21 cellular contexts compared by ENCODE assay signal in genomic region chr2:219030177-219030940, GRCh38. TPM values are rescaled to one million over a fixed set of nuclear protein-coding genes. Genes with fewer than 3 reads are reported as not detected.
DNase-seq lines count a peak whose midpoint lies in the region; ATAC-seq, FAIRE-seq and TF ChIP-seq lines count a peak whose summit lies in the region.
"Had no signal": no experiment of that assay in that cellular context is flagged by ENCODE, and none has a peak within 500 bp of the region (broad histone marks: within the 10 kb centered on the region; RNA-seq: fewer than 3 reads in every experiment).

No MANE protein-coding gene starts in this region.

- DNase-seq in HepG2 (ENCODE audit: low spot score) (no peak), right lobe of liver (no peak), osteoblast (ENCODE audit: insufficient read length, low spot score, missing footprints) (peak; percentile 10), HTR-8/SVneo (ENCODE audit: insufficient read length, low spot score) (no peak), glutamatergic neuron (no peak), cerebellar cortex (ENCODE audit: low spot score) (no peak)
- no peak for DNase-seq in stimulated activated effector memory CD8-positive, alpha-beta T cell treated with anti-CD3 and anti-CD28 coated beads, Interleukin-12 subunit alpha, Interleukin-12 subunit beta, amount 100 ng/mL, for 72 hours (ENCODE audit: low spot score in 2 of 2)
- DNase-seq: NCI-H1436 treated with DMSO at 0.1 percent for 48 hours, NCI-H187 treated with DMSO at 0.1 percent for 48 hours had no signal

- POLR2A ChIA-PET in HepG2 (lab: Yijun Ruan, JAX): interaction anchor here (0.9 to 1.3 kb wide), 3 partner anchors 29 to 125 kb away, joined by 3 to 5 read pairs (median 3); no protein-coding TSS in a partner anchor

- H2AFZ ChIP-seq in HepG2 (ENCODE audit: low read length) (no peak overlapping the region), osteoblast (ENCODE audit: low read length) (no peak overlapping the region)

- no peak overlapping the region for H3K4me3 ChIP-seq in HepG2 (replicated peaks in 1 of 3; ENCODE audit: insufficient read depth in 1 of 3, low read depth in 2 of 3, low read length in 3 of 3)
- no peak overlapping the region for H3K4me3 ChIP-seq in right lobe of liver
- H3K4me3 ChIP-seq in osteoblast (ENCODE audit: insufficient read depth, low read length): no peak overlapping the region
- H3K4me3 ChIP-seq: BLaER1 treated with 17β-estradiol and CSF1 and Interleukin-3, amounts not matched to agents 10 nM and 100 nM; K562; SJSA1 had no signal

- H3K36me3 Mint-ChIP-seq in stimulated activated effector memory CD8-positive, alpha-beta T cell treated with anti-CD3 and anti-CD28 coated beads, Interleukin-12 subunit alpha, Interleukin-12 subunit beta, amount 100 ng/mL, for 72 hours: no peaks in the 10 kb centered on the region
- no peaks in the 10 kb centered on the region for H3K36me3 Mint-ChIP-seq in glutamatergic neuron (ENCODE audit: unreplicated experiment)
- H3K36me3 Mint-ChIP-seq: CD4-positive, alpha-beta memory T cell had no signal

- H3K79me2 ChIP-seq in HepG2 (ENCODE audit: insufficient read depth, low read length): no peaks in the 10 kb centered on the region
- H3K79me2 ChIP-seq in osteoblast (ENCODE audit: insufficient read depth, low read length): no peaks in the 10 kb centered on the region

- no peak overlapping the region for H3K4me3 Mint-ChIP-seq in stimulated activated effector memory CD8-positive, alpha-beta T cell treated with anti-CD3 and anti-CD28 coated beads, Interleukin-12 subunit alpha, Interleukin-12 subunit beta, amount 100 ng/mL, for 72 hours
- H3K4me3 Mint-ChIP-seq in glutamatergic neuron (ENCODE audit: unreplicated experiment): no peak overlapping the region
- H3K4me3 Mint-ChIP-seq: CD4-positive, alpha-beta memory T cell had no signal

- no peak for FAIRE-seq in HepG2 (lab: Jason Lieb, UNC)
- no peak for FAIRE-seq in HTR-8/SVneo (lab: Jason Lieb, UNC)
- FAIRE-seq: A204.1 had no signal

- no peak overlapping the region for H3K27ac ChIP-seq in HepG2 (ENCODE audit: extremely low read length, insufficient read depth, low read length)
- no peak overlapping the region for H3K27ac ChIP-seq in right lobe of liver
- H3K27ac ChIP-seq in osteoblast (ENCODE audit: low read depth, low read length): no peak overlapping the region
- H3K27ac ChIP-seq: BLaER1 treated with 17β-estradiol and CSF1 and Interleukin-3, amounts not matched to agents 10 nM and 100 nM; HL-60; SJSA1 had no signal

- H3K27me3 ChIP-seq in HepG2 (ENCODE audit: control insufficient read depth in 1 of 2, insufficient read depth in 2 of 2, low read length in 2 of 2): peaks cover 15 to 78% of the 10 kb centered on the region in 2 experiments
- H3K27me3 ChIP-seq in right lobe of liver: no peaks in the 10 kb centered on the region
- peaks cover 26% of the 10 kb centered on the region for H3K27me3 ChIP-seq in osteoblast (ENCODE audit: insufficient read depth, low read length)

- H3K4me1 ChIP-seq in HepG2 (ENCODE audit: insufficient read depth, low read length): no peaks in the 10 kb centered on the region
- H3K4me1 ChIP-seq in right lobe of liver: no peaks in the 10 kb centered on the region
- no peaks in the 10 kb centered on the region for H3K4me1 ChIP-seq in osteoblast (ENCODE audit: insufficient read depth, low read length)
- H3K4me1 ChIP-seq: BLaER1 treated with 17β-estradiol and CSF1 and Interleukin-3, amounts not matched to agents 10 nM and 100 nM; SJSA1 had no signal

- H3K4me2 ChIP-seq in HepG2 (ENCODE audit: low read depth, low read length) (no peak overlapping the region), osteoblast (ENCODE audit: insufficient read depth, low read length) (no peak overlapping the region)
- H3K4me2 ChIP-seq: BLaER1 treated with 17β-estradiol and CSF1 and Interleukin-3, amounts not matched to agents 10 nM and 100 nM had no signal

- CTCF ChIA-PET in HepG2 (lab: Yijun Ruan, JAX; ENCODE audit: low intra/inter-chr PET ratio, low total read pairs): interaction anchor here (1.1 to 3.2 kb wide), 6 partner anchors 27 to 125 kb away, joined by 3 to 48 read pairs (median 4); no protein-coding TSS in a partner anchor

- H4K20me1 ChIP-seq in HepG2 (ENCODE audit: insufficient read depth, low read length) (peaks cover 14% of the 10 kb centered on the region; the same call in 1 of the 2 replicates), osteoblast (ENCODE audit: insufficient read depth, low read length) (peaks cover 3% of the 10 kb centered on the region)

- ATAC-seq in HepG2 (peak; percentile 25), right lobe of liver (no peak), esophagus mucosa (peak; percentile 19)
- ATAC-seq in stimulated activated effector memory CD8-positive, alpha-beta T cell treated with anti-CD3 and anti-CD28 coated beads, Interleukin-12 subunit alpha, Interleukin-12 subunit beta, amount 100 ng/mL, for 72 hours: no peak

- no peak for TF ChIP-seq CTCF in HepG2 (CRISPR knock-in tag; IDR thresholded peaks at IDR 0.05)
- TF ChIP-seq CTCF in right lobe of liver (IDR thresholded peaks at IDR 0.05): no peak
- TF ChIP-seq CTCF in osteoblast (IDR thresholded peaks at IDR 0.05; ENCODE audit: extremely low read depth, low read depth, low read length): no peak
- no peak for TF ChIP-seq CTCF in glutamatergic neuron (IDR thresholded peaks at IDR 0.05; ENCODE audit: partially characterized antibody, unreplicated experiment)

- no TSS peak for BruUV-seq in HepG2 (replicated peaks; lab: Mats Ljungman, UMichigan)

- H3K27ac Mint-ChIP-seq in stimulated activated effector memory CD8-positive, alpha-beta T cell treated with anti-CD3 and anti-CD28 coated beads, Interleukin-12 subunit alpha, Interleukin-12 subunit beta, amount 100 ng/mL, for 72 hours: no peak overlapping the region
- H3K27ac Mint-ChIP-seq in glutamatergic neuron (ENCODE audit: unreplicated experiment): no peak overlapping the region

- intact Hi-C loops in HepG2 (cut with micrococcal nuclease; ENCODE audit: unreplicated experiment) (no loop called here), right lobe of liver (cut with DNase I) (no loop called here)

- TF ChIP-seq RAD21 in HepG2 (CRISPR knock-in tag; IDR thresholded peaks at IDR 0.05): no peak

- H3K36me3 ChIP-seq in HepG2 (replicated peaks in 1 of 2; ENCODE audit: control insufficient read depth in 1 of 2, insufficient read depth in 2 of 2, low read length in 2 of 2) (no peaks in the 10 kb centered on the region), right lobe of liver (no peaks in the 10 kb centered on the region), osteoblast (ENCODE audit: insufficient read depth, low read length) (no peaks in the 10 kb centered on the region)
- H3K36me3 ChIP-seq: BLaER1 treated with 17β-estradiol and CSF1 and Interleukin-3, amounts not matched to agents 10 nM and 100 nM; SJSA1 had no signal

- TF ChIP-seq POLR2A in HepG2 (IDR thresholded peaks at IDR 0.05; ENCODE audit: insufficient read depth in 1 of 2, low read depth in 2 of 2, low read length in 2 of 2): no peak
- no peak for TF ChIP-seq POLR2A in right lobe of liver (IDR thresholded peaks at IDR 0.05)

- WGBS in HepG2 (ENCODE audit: low lambda C conversion rate): 54% methylated on average over 12 of the region's 16 CpGs
- 0% methylated on average over 1 of the region's 16 CpGs for WGBS in right lobe of liver (ENCODE audit: insufficient coverage, low coverage, low lambda C conversion rate, missing lambda C conversion rate)

- no peaks in the 10 kb centered on the region for H3K9me3 ChIP-seq in HepG2 (ENCODE audit: low read length)
- H3K9me3 ChIP-seq in right lobe of liver: no peaks in the 10 kb centered on the region
- H3K9me3 ChIP-seq in osteoblast (ENCODE audit: low read depth, low read length): no peaks in the 10 kb centered on the region
- H3K9me3 ChIP-seq: BLaER1 treated with 17β-estradiol and CSF1 and Interleukin-3, amounts not matched to agents 10 nM and 100 nM; SJSA1 had no signal

- no peak overlapping the region for H3K9ac ChIP-seq in HepG2 (ENCODE audit: insufficient read depth, low read depth, low read length)
- H3K9ac ChIP-seq: BLaER1 treated with 17β-estradiol and CSF1 and Interleukin-3, amounts not matched to agents 10 nM and 100 nM had no signal

- H3K4me1 Mint-ChIP-seq in stimulated activated effector memory CD8-positive, alpha-beta T cell treated with anti-CD3 and anti-CD28 coated beads, Interleukin-12 subunit alpha, Interleukin-12 subunit beta, amount 100 ng/mL, for 72 hours: no peaks in the 10 kb centered on the region
- H3K4me1 Mint-ChIP-seq in glutamatergic neuron (ENCODE audit: low read depth, unreplicated experiment): no peaks in the 10 kb centered on the region

- H3K9me3 Mint-ChIP-seq in stimulated activated effector memory CD8-positive, alpha-beta T cell treated with anti-CD3 and anti-CD28 coated beads, Interleukin-12 subunit alpha, Interleukin-12 subunit beta, amount 100 ng/mL, for 72 hours: no peaks in the 10 kb centered on the region
- peaks cover 2% of the 10 kb centered on the region for H3K9me3 Mint-ChIP-seq in glutamatergic neuron (ENCODE audit: unreplicated experiment)
- H3K9me3 Mint-ChIP-seq: CD4-positive, alpha-beta memory T cell had no signal

- no peak for TF ChIP-seq EP300 in HepG2 (IDR thresholded peaks at IDR 0.05; ENCODE audit: low read depth in 2 of 2, low read length in 2 of 2)
- TF ChIP-seq EP300 in HepG2 (CRISPR knock-in tag; IDR thresholded peaks at IDR 0.05; ENCODE audit: borderline replicate concordance): no peak

- in situ Hi-C loops in HepG2 (cut with HindIII; ENCODE audit: extremely low pct_ligation_motif_present, low pct_unique_long_range_greater_than_20kb): no loop called here

- peaks cover 7% of the 10 kb centered on the region for H3K27me3 Mint-ChIP-seq in glutamatergic neuron (ENCODE audit: unreplicated experiment)

RNA-seq across cellular contexts. Expression of gene CFAP65, which starts 11.0 kb away (rescaled TPM):
- total RNA-seq in HepG2 (2016; rRNA removed; fragmentation: Illumina TruSeq; extraction: Trizol) (not detected in 2 replicates), right lobe of liver (not detected), esophagus mucosa (not detected), osteoblast (not detected in 2 replicates), glutamatergic neuron (ENCODE audit: unreplicated experiment) (1.1 TPM)
- total RNA-seq in HepG2 (2016; cell fraction: cytosol; rRNA removed; fragmentation: Illumina TruSeq; extraction: Trizol; ENCODE audit: low read depth): not detected in 2 replicates
- not detected in 2 replicates for total RNA-seq in HepG2 (2016; cell fraction: insoluble cytoplasmic fraction; rRNA removed; fragmentation: Illumina TruSeq; extraction: Trizol)
- not detected in 2 replicates for total RNA-seq in HepG2 (2016; cell fraction: membrane; rRNA removed; fragmentation: Illumina TruSeq; extraction: Trizol)
- not detected in 2 replicates for total RNA-seq in HepG2 (2016; cell fraction: nucleus; rRNA removed; fragmentation: Illumina TruSeq; extraction: Trizol)
- 0.03 and 0.05 TPM in 2 replicates for polyA plus RNA-seq in HepG2 (2011; rRNA removed)
- polyA plus RNA-seq in HepG2 (2011; cell fraction: cytosol; rRNA removed): 0.03 TPM in 2 replicates
- polyA plus RNA-seq in HepG2 (2011; cell fraction: nucleus; rRNA removed): 0.17 and 0.18 TPM in 2 replicates
- 0.09 TPM in 1 of 2 replicates, not detected in the other for polyA plus RNA-seq in HepG2 (2012)
- polyA plus RNA-seq in HepG2 (2016; cell fraction: cytosol; fragmentation: Illumina TruSeq; extraction: Trizol; ENCODE audit: low read depth): not detected in 2 replicates
- polyA plus RNA-seq in HepG2 (2016; cell fraction: insoluble cytoplasmic fraction; fragmentation: Illumina TruSeq; extraction: Trizol; ENCODE audit: low read depth): not detected in 2 replicates
- not detected in 2 replicates for polyA plus RNA-seq in HepG2 (2016; cell fraction: membrane; fragmentation: Illumina TruSeq; extraction: Trizol; ENCODE audit: low read depth)
- not detected in 2 replicates for polyA plus RNA-seq in HepG2 (2016; cell fraction: nucleus; fragmentation: Illumina TruSeq; extraction: Trizol; ENCODE audit: insufficient read depth, low read depth)
- polyA minus RNA-seq in HepG2 (2011; rRNA and poly(A)+ RNA removed; ENCODE audit: low replicate concordance): not detected in 2 replicates
- not detected in 2 replicates for polyA minus RNA-seq in HepG2 (2011; cell fraction: cytosol; rRNA and poly(A)+ RNA removed)
- polyA minus RNA-seq in HepG2 (2011; cell fraction: nucleus; rRNA and poly(A)+ RNA removed): not detected in 2 replicates
- total RNA-seq: CD4-positive, alpha-beta memory T cell; K562; M059J; Right ventricle myocardium inferior; SJSA1 had no signal
- polyA plus RNA-seq: AG04450; CD4-positive, alpha-beta memory T cell; K562 had no signal

RNA-seq across cellular contexts. Expression of gene IHH, which starts 30.4 kb away (rescaled TPM):
- total RNA-seq in HepG2 (2016; rRNA removed; fragmentation: Illumina TruSeq; extraction: Trizol) (0.15 and 0.42 TPM in 2 replicates), right lobe of liver (1 to 10 TPM in 3 of 6 experiments, under 1 TPM in 3; 0.42 to 3.9 (median 1.1) TPM), esophagus mucosa (0.08 TPM), osteoblast (under 0.01 and 0.29 TPM in 2 replicates), glutamatergic neuron (ENCODE audit: unreplicated experiment) (not detected)
- 0.20 TPM in 1 of 2 replicates, not detected in the other for total RNA-seq in HepG2 (2016; cell fraction: cytosol; rRNA removed; fragmentation: Illumina TruSeq; extraction: Trizol; ENCODE audit: low read depth)
- total RNA-seq in HepG2 (2016; cell fraction: insoluble cytoplasmic fraction; rRNA removed; fragmentation: Illumina TruSeq; extraction: Trizol): 0.31 and 0.39 TPM in 2 replicates
- total RNA-seq in HepG2 (2016; cell fraction: membrane; rRNA removed; fragmentation: Illumina TruSeq; extraction: Trizol): 0.28 and 0.31 TPM in 2 replicates
- 0.63 and 0.90 TPM in 2 replicates for total RNA-seq in HepG2 (2016; cell fraction: nucleus; rRNA removed; fragmentation: Illumina TruSeq; extraction: Trizol)
- 0.10 TPM in 1 of 2 replicates, not detected in the other for polyA plus RNA-seq in HepG2 (2011; rRNA removed)
- 0.09 TPM in 2 replicates for polyA plus RNA-seq in HepG2 (2011; cell fraction: cytosol; rRNA removed)
- polyA plus RNA-seq in HepG2 (2011; cell fraction: nucleus; rRNA removed): 0.16 and 0.37 TPM in 2 replicates
- polyA plus RNA-seq in HepG2 (2012): 0.08 and 0.12 TPM in 2 replicates
- 0.11 and 0.16 TPM in 2 replicates for polyA plus RNA-seq in HepG2 (2016; cell fraction: cytosol; fragmentation: Illumina TruSeq; extraction: Trizol; ENCODE audit: low read depth)
- 0.30 and 0.58 TPM in 2 replicates for polyA plus RNA-seq in HepG2 (2016; cell fraction: insoluble cytoplasmic fraction; fragmentation: Illumina TruSeq; extraction: Trizol; ENCODE audit: low read depth)
- polyA plus RNA-seq in HepG2 (2016; cell fraction: membrane; fragmentation: Illumina TruSeq; extraction: Trizol; ENCODE audit: low read depth): 0.41 and 0.43 TPM in 2 replicates
- 0.81 and 1.1 TPM in 2 replicates for polyA plus RNA-seq in HepG2 (2016; cell fraction: nucleus; fragmentation: Illumina TruSeq; extraction: Trizol; ENCODE audit: insufficient read depth, low read depth)
- polyA minus RNA-seq in HepG2 (2011; rRNA and poly(A)+ RNA removed; ENCODE audit: low replicate concordance): 0.26 TPM in 1 of 2 replicates, not detected in the other
- polyA minus RNA-seq in HepG2 (2011; cell fraction: cytosol; rRNA and poly(A)+ RNA removed): not detected in 2 replicates
- polyA minus RNA-seq in HepG2 (2011; cell fraction: nucleus; rRNA and poly(A)+ RNA removed): 0.26 and 0.50 TPM in 2 replicates
- total RNA-seq: H4, M059J, Right ventricle myocardium inferior, RPMI7951 had no signal
- polyA plus RNA-seq: AG04450; CD4-positive, alpha-beta memory T cell; K562 had no signal

RNA-seq across cellular contexts. Expression of gene CRYBA2, which starts 37.1 kb away (rescaled TPM):
- total RNA-seq in HepG2 (2016; rRNA removed; fragmentation: Illumina TruSeq; extraction: Trizol): not detected in 2 replicates
- not detected in 2 replicates for total RNA-seq in HepG2 (2016; cell fraction: cytosol; rRNA removed; fragmentation: Illumina TruSeq; extraction: Trizol; ENCODE audit: low read depth)
- total RNA-seq in HepG2 (2016; cell fraction: insoluble cytoplasmic fraction; rRNA removed; fragmentation: Illumina TruSeq; extraction: Trizol): not detected in 2 replicates
- total RNA-seq in HepG2 (2016; cell fraction: membrane; rRNA removed; fragmentation: Illumina TruSeq; extraction: Trizol): not detected in 2 replicates
- total RNA-seq in HepG2 (2016; cell fraction: nucleus; rRNA removed; fragmentation: Illumina TruSeq; extraction: Trizol): not detected in 2 replicates
- not detected in 2 replicates for polyA plus RNA-seq in HepG2 (2011; rRNA removed)
- not detected in 2 replicates for polyA plus RNA-seq in HepG2 (2011; cell fraction: cytosol; rRNA removed)
- not detected in 2 replicates for polyA plus RNA-seq in HepG2 (2011; cell fraction: nucleus; rRNA removed)
- not detected in 2 replicates for polyA plus RNA-seq in HepG2 (2012)
- not detected in 2 replicates for polyA plus RNA-seq in HepG2 (2016; cell fraction: cytosol; fragmentation: Illumina TruSeq; extraction: Trizol; ENCODE audit: low read depth)
- polyA plus RNA-seq in HepG2 (2016; cell fraction: insoluble cytoplasmic fraction; fragmentation: Illumina TruSeq; extraction: Trizol; ENCODE audit: low read depth): not detected in 2 replicates
- polyA plus RNA-seq in HepG2 (2016; cell fraction: membrane; fragmentation: Illumina TruSeq; extraction: Trizol; ENCODE audit: low read depth): not detected in 2 replicates
- not detected in 2 replicates for polyA plus RNA-seq in HepG2 (2016; cell fraction: nucleus; fragmentation: Illumina TruSeq; extraction: Trizol; ENCODE audit: insufficient read depth, low read depth)
- polyA minus RNA-seq in HepG2 (2011; rRNA and poly(A)+ RNA removed; ENCODE audit: low replicate concordance): not detected in 2 replicates
- not detected in 2 replicates for polyA minus RNA-seq in HepG2 (2011; cell fraction: cytosol; rRNA and poly(A)+ RNA removed)
- polyA minus RNA-seq in HepG2 (2011; cell fraction: nucleus; rRNA and poly(A)+ RNA removed): not detected in 2 replicates
- not detected for total RNA-seq in right lobe of liver
- not detected for total RNA-seq in esophagus mucosa
- not detected in 2 replicates for total RNA-seq in osteoblast
- total RNA-seq in glutamatergic neuron (ENCODE audit: unreplicated experiment): 0.49 TPM
- total RNA-seq: CD4-positive, alpha-beta memory T cell; H4; Right ventricle myocardium inferior; RPMI7951; SJSA1 had no signal
- polyA plus RNA-seq: CD4-positive, alpha-beta memory T cell had no signal

RNA-seq across cellular contexts. Expression of gene FEV, which starts 45.4 kb away (rescaled TPM):
- total RNA-seq in HepG2 (2016; rRNA removed; fragmentation: Illumina TruSeq; extraction: Trizol): not detected in 2 replicates
- total RNA-seq in HepG2 (2016; cell fraction: cytosol; rRNA removed; fragmentation: Illumina TruSeq; extraction: Trizol; ENCODE audit: low read depth): not detected in 2 replicates
- not detected in 2 replicates for total RNA-seq in HepG2 (2016; cell fraction: insoluble cytoplasmic fraction; rRNA removed; fragmentation: Illumina TruSeq; extraction: Trizol)
- total RNA-seq in HepG2 (2016; cell fraction: membrane; rRNA removed; fragmentation: Illumina TruSeq; extraction: Trizol): not detected in 2 replicates
- total RNA-seq in HepG2 (2016; cell fraction: nucleus; rRNA removed; fragmentation: Illumina TruSeq; extraction: Trizol): not detected in 2 replicates
- polyA plus RNA-seq in HepG2 (2011; rRNA removed): not detected in 2 replicates
- not detected in 2 replicates for polyA plus RNA-seq in HepG2 (2011; cell fraction: cytosol; rRNA removed)
- not detected in 2 replicates for polyA plus RNA-seq in HepG2 (2011; cell fraction: nucleus; rRNA removed)
- polyA plus RNA-seq in HepG2 (2012): not detected in 2 replicates
- not detected in 2 replicates for polyA plus RNA-seq in HepG2 (2016; cell fraction: cytosol; fragmentation: Illumina TruSeq; extraction: Trizol; ENCODE audit: low read depth)
- not detected in 2 replicates for polyA plus RNA-seq in HepG2 (2016; cell fraction: insoluble cytoplasmic fraction; fragmentation: Illumina TruSeq; extraction: Trizol; ENCODE audit: low read depth)
- not detected in 2 replicates for polyA plus RNA-seq in HepG2 (2016; cell fraction: membrane; fragmentation: Illumina TruSeq; extraction: Trizol; ENCODE audit: low read depth)
- polyA plus RNA-seq in HepG2 (2016; cell fraction: nucleus; fragmentation: Illumina TruSeq; extraction: Trizol; ENCODE audit: insufficient read depth, low read depth): not detected in 2 replicates
- not detected in 2 replicates for polyA minus RNA-seq in HepG2 (2011; rRNA and poly(A)+ RNA removed; ENCODE audit: low replicate concordance)
- not detected in 2 replicates for polyA minus RNA-seq in HepG2 (2011; cell fraction: cytosol; rRNA and poly(A)+ RNA removed)
- not detected in 2 replicates for polyA minus RNA-seq in HepG2 (2011; cell fraction: nucleus; rRNA and poly(A)+ RNA removed)
- not detected for total RNA-seq in right lobe of liver
- not detected for total RNA-seq in esophagus mucosa
- total RNA-seq in osteoblast: not detected in 2 replicates
- not detected for total RNA-seq in glutamatergic neuron (ENCODE audit: unreplicated experiment)
- total RNA-seq: CD4-positive, alpha-beta memory T cell; H4; M059J; Right ventricle myocardium inferior; RPMI7951; SJSA1 had no signal
- polyA plus RNA-seq: AG04450; CD4-positive, alpha-beta memory T cell had no signal

Comparison
In these comparisons a context has a peak if more than half of its experiments do, and no peak if none do; other contexts are left out.
1. ATAC-seq: peak in HepG2 (single experiment) and esophagus mucosa (single experiment); none in right lobe of liver (0 of 4) and stimulated activated effector memory CD8-positive, alpha-beta T cell treated with anti-CD3 and anti-CD28 coated beads, Interleukin-12 subunit alpha, Interleukin-12 subunit beta, amount 100 ng/mL, for 72 hours (single experiment).